In genomic region chr3:129398803-129399144, GRCh38 we compare ENCODE assay signal across 1 cellular context.
TF ChIP-seq lines count a peak whose summit lies in the region.

No MANE protein-coding gene starts in this region.

TF ChIP-seq in HepG2, 621 proteins besides CTCF, POLR2A, EP300 and RAD21 (continues in another document):
- TF ChIP-seq CENPBD1 (CRISPR knock-in tag; IDR thresholded peaks at IDR 0.05; ENCODE audit: borderline replicate concordance, low read depth), result no peak
- no peak for TF ChIP-seq ZNF614 (CRISPR knock-in tag; IDR thresholded peaks at IDR 0.05; ENCODE audit: borderline replicate concordance)
- TF ChIP-seq ZNF318 (CRISPR knock-in tag; IDR thresholded peaks at IDR 0.05), result no peak
- no peak for TF ChIP-seq MZF1 (CRISPR knock-in tag; IDR thresholded peaks at IDR 0.05; ENCODE audit: borderline replicate concordance)
- no peak for TF ChIP-seq ATF4 (CRISPR knock-in tag; IDR thresholded peaks at IDR 0.05)
- TF ChIP-seq SOX6 (IDR thresholded peaks at IDR 0.05), result no peak
- TF ChIP-seq SOX6 (CRISPR knock-in tag; IDR thresholded peaks at IDR 0.05), result no peak
- TF ChIP-seq MXD1 (CRISPR knock-in tag; IDR thresholded peaks at IDR 0.05), result 0 out of 2 replicates have a peak, but pooled peaks have one; percentile 40
- 0 out of 2 replicates have a peak, but pooled peaks have one; percentile 29 for TF ChIP-seq ZBTB37 (CRISPR knock-in tag; IDR thresholded peaks at IDR 0.05)
- TF ChIP-seq HMGA1 (CRISPR knock-in tag; conservative IDR thresholded peaks at IDR 0.05), result no peak
- no peak for TF ChIP-seq ZNF530 (CRISPR knock-in tag; IDR thresholded peaks at IDR 0.05; ENCODE audit: low read depth)
- no peak for TF ChIP-seq ARNTL (CRISPR knock-in tag; IDR thresholded peaks at IDR 0.05)
- TF ChIP-seq PHF21A (CRISPR knock-in tag; IDR thresholded peaks at IDR 0.05), result no peak
- TF ChIP-seq MYC (CRISPR knock-in tag; IDR thresholded peaks at IDR 0.05; ENCODE audit: borderline replicate concordance), result peak; percentile 47; the same call in 1 of the 2 replicates
- no peak for TF ChIP-seq ZNF790 (CRISPR knock-in tag; IDR thresholded peaks at IDR 0.05; ENCODE audit: borderline replicate concordance)
- no peak for TF ChIP-seq ZNF3 (CRISPR knock-in tag; IDR thresholded peaks at IDR 0.05)
- 0 out of 2 replicates have a peak, but pooled peaks have one; percentile 2 for TF ChIP-seq ZNF609 (CRISPR knock-in tag; IDR thresholded peaks at IDR 0.05; ENCODE audit: borderline replicate concordance)
- TF ChIP-seq ZNF138 (CRISPR knock-in tag; IDR thresholded peaks at IDR 0.05; ENCODE audit: low read depth), result no peak
- no peak for TF ChIP-seq KDM5B (CRISPR knock-in tag; IDR thresholded peaks at IDR 0.05; ENCODE audit: borderline replicate concordance)
- TF ChIP-seq FOXK1 (CRISPR knock-in tag; IDR thresholded peaks at IDR 0.05; ENCODE audit: borderline replicate concordance, low read depth), result no peak
- no peak for TF ChIP-seq ZNF552 (CRISPR knock-in tag; IDR thresholded peaks at IDR 0.05; ENCODE audit: borderline replicate concordance)
- TF ChIP-seq ZBTB44 (CRISPR knock-in tag; IDR thresholded peaks at IDR 0.05), result no peak
- TF ChIP-seq ZNF549 (CRISPR knock-in tag; IDR thresholded peaks at IDR 0.05), result no peak
- no peak for TF ChIP-seq PTBP1 (IDR thresholded peaks at IDR 0.05; ENCODE audit: low read depth, low read length, poor library complexity, severe bottlenecking)
- TF ChIP-seq ZNF12 (CRISPR knock-in tag; IDR thresholded peaks at IDR 0.05), result no peak
- TF ChIP-seq ATF7 (IDR thresholded peaks at IDR 0.05), result no peak
- no peak for TF ChIP-seq ATF7 (CRISPR knock-in tag; IDR thresholded peaks at IDR 0.05)
- TF ChIP-seq ZNF343 (CRISPR knock-in tag; IDR thresholded peaks at IDR 0.05), result no peak
- no peak for TF ChIP-seq MAF1 (CRISPR knock-in tag; IDR thresholded peaks at IDR 0.05; ENCODE audit: borderline replicate concordance)
- TF ChIP-seq ISX (CRISPR knock-in tag; conservative IDR thresholded peaks at IDR 0.05), result no peak
- TF ChIP-seq ZNF770 (CRISPR knock-in tag; IDR thresholded peaks at IDR 0.05), result no peak
- TF ChIP-seq DR1 (CRISPR knock-in tag; IDR thresholded peaks at IDR 0.05), result no peak
- TF ChIP-seq DZIP1 (CRISPR knock-in tag; IDR thresholded peaks at IDR 0.05), result no peak
